ENCODE assay signal across 8 cellular contexts in the genomic region with DNA sequence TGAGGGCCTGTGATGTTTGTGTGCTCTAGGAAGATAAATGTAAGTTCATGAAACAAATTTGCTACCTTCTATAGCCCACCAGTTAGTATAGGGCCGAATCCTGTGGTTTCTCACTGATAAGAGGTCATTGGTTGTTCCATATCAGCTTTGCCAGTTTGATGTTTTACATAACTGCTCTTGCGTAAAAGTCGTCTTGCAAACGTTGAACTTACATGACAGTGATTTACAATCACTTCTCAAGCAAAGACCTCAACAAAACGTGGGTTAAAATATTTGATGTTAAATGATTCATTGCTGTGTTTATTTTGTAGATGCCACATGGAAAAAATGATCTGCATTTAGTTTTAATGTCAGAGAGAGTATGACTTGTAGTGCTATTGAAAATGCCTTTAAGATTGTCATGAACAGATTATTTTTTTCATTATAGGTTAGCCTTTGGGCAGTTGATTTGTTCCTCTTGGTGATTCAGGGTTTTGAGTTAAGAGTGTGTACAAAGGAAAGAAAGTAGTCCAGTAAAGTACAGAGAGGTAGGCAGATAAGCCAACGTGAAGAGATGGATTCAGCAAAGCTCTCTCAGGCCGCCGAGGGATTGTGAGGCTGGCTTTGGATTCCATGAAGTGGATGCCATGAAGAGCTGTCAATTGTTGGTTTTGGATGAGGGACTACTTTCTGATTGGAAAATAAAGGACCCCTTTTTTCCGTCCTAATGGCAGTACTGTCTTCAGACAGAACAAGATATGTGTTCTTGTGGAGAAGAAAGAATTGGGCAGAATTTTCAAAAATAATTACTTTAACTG. TPM values are rescaled to one million over a fixed set of nuclear protein-coding genes. Genes with fewer than 3 reads are reported as not detected.
DNase-seq lines count a peak whose midpoint lies in the region; ATAC-seq and TF ChIP-seq lines count a peak whose summit lies in the region.

No MANE protein-coding gene starts in this region.

- ATAC-seq in naive B cell (ENCODE audit: low read depth in 2 of 2) (no peak), mucosa of descending colon (no peak), GM21786 (IDR thresholded peaks at IDR 0.05; ENCODE audit: unreplicated experiment) (no peak)

- H3K36me3 Mint-ChIP-seq in chondrocyte (ENCODE audit: low read depth) = peaks cover 26% of the 10 kb centered on the region
- H3K36me3 Mint-ChIP-seq in naive B cell = peaks cover 0 to 16% of the 10 kb centered on the region in 2 donors

- H3K4me1 Mint-ChIP-seq in chondrocyte (ENCODE audit: low read depth) = peaks cover 71% of the 10 kb centered on the region
- H3K4me1 Mint-ChIP-seq in naive B cell = peaks cover 52 to 72% (median 65%) of the 10 kb centered on the region in 3 donors

- DNase-seq in Caki2 (ENCODE audit: low read depth) (peak; percentile 83), MV-4-11 (lab: John Stamatoyannopoulos, UW) (peak; percentile 64), chondrocyte (ENCODE audit: low spot score) (no peak), naive B cell (no peak), mucosa of descending colon (no peak), NCI-H524 (lab: John Stamatoyannopoulos, UW) (no peak)
- no peak for DNase-seq in stimulated activated CD4-positive, alpha-beta T cell treated with anti-CD3 and anti-CD28 coated beads, Interleukin-2, amount 100 ng/mL, for 24 hours

- H3K4me3 Mint-ChIP-seq in chondrocyte (ENCODE audit: unreplicated experiment) (peak overlapping the region; percentile 88), naive B cell (peak overlapping the region; percentile 89 to 100 (median 97))

- in situ Hi-C loops in Caki2 (cut with HindIII; ENCODE audit: low pct_unique_long_range_greater_than_20kb, low sequenced_read_pairs) = no loop called here

- no peaks in the 10 kb centered on the region for H3K36me3 ChIP-seq in mucosa of descending colon (ENCODE audit: low read depth)

- H3K9me3 ChIP-seq in mucosa of descending colon = no peaks in the 10 kb centered on the region

- no peak overlapping the region for H3K4me3 ChIP-seq in mucosa of descending colon

- H3K9me3 Mint-ChIP-seq in chondrocyte (ENCODE audit: low read depth) = no peaks in the 10 kb centered on the region
- peaks cover 0 to 3% (median 0%) of the 10 kb centered on the region in 7 donors for H3K9me3 Mint-ChIP-seq in naive B cell

- H3K27ac Mint-ChIP-seq in chondrocyte (ENCODE audit: unreplicated experiment) (peak overlapping the region; percentile 85), naive B cell (peak overlapping the region in 5 of 6 donors; percentile 3 to 97 (median 61))

- no peak for TF ChIP-seq CTCF in chondrocyte (IDR thresholded peaks at IDR 0.05)
- TF ChIP-seq CTCF in mucosa of descending colon (IDR thresholded peaks at IDR 0.05) = no peak

- no peaks in the 10 kb centered on the region for H3K27me3 Mint-ChIP-seq in chondrocyte (ENCODE audit: low read depth)
- no peaks in the 10 kb centered on the region for H3K27me3 Mint-ChIP-seq in naive B cell

- H3K4me1 ChIP-seq in mucosa of descending colon (ENCODE audit: low read depth) = peaks cover 44% of the 10 kb centered on the region

- intact Hi-C loops in mucosa of descending colon (cut with DNase I, micrococcal nuclease) = no loop called here

RNA-seq across cellular contexts. Expression of a gene that starts 2.6 kb away (rescaled TPM):
- total RNA-seq in Caki2 (2014; rRNA removed; shearing (Covaris generic); ENCODE audit: low replicate concordance) = 172 and 173 TPM in 2 replicates
- total RNA-seq in chondrocyte (139 to 205 TPM (median 144 TPM) in 3 replicates), mucosa of descending colon (100 to 1,000 TPM; 176 to 227 (median 179) TPM)
- 100 to 1,000 TPM; 175 to 252 (median 194) TPM for polyA plus RNA-seq in naive B cell (ENCODE audit: low read depth in 6 of 6)

RNA-seq across cellular contexts. Expression of a gene that starts 2.9 kb away (rescaled TPM):
- total RNA-seq in Caki2 (2014; rRNA removed; shearing (Covaris generic); ENCODE audit: low replicate concordance) = 52.2 and 61.5 TPM in 2 replicates
- 29.5 to 37.6 TPM (median 30.9 TPM) in 3 replicates for total RNA-seq in chondrocyte
- 1 to 10 TPM in 4 of 6 donors, under 1 TPM in 1, not detected in 1; 0.72 to 4.2 (median 2.9) TPM for polyA plus RNA-seq in naive B cell (ENCODE audit: low read depth in 6 of 6)
- 10 to 100 TPM; 13.3 to 26.1 (median 19.1) TPM for total RNA-seq in mucosa of descending colon

RNA-seq across cellular contexts. Expression of a gene that starts 35.8 kb away (rescaled TPM):
- 18.5 and 20.8 TPM in 2 replicates for total RNA-seq in Caki2 (2014; rRNA removed; shearing (Covaris generic); ENCODE audit: low replicate concordance)
- total RNA-seq in chondrocyte = 34.5 to 35.6 TPM (median 34.8 TPM) in 3 replicates
- 1 to 10 TPM in 3 of 6 donors, under 1 TPM in 2, not detected in 1; 0.39 to 1.2 (median 1.0) TPM for polyA plus RNA-seq in naive B cell (ENCODE audit: low read depth in 6 of 6)
- total RNA-seq in mucosa of descending colon = 10 to 100 TPM; 19.7 to 34.7 (median 24.7) TPM

RNA-seq across cellular contexts. Expression of a gene that starts 44.8 kb away (rescaled TPM):
- not detected in 2 replicates for total RNA-seq in Caki2 (2014; rRNA removed; shearing (Covaris generic); ENCODE audit: low replicate concordance)
- total RNA-seq in chondrocyte (0.27 to 1.2 TPM (median 0.31 TPM) in 3 replicates), mucosa of descending colon (1 to 10 TPM; 1.1 to 2.3 (median 1.4) TPM)
- polyA plus RNA-seq in naive B cell (ENCODE audit: low read depth in 6 of 6) = not detected

Comparison
In these comparisons a context has a peak if more than half of its experiments do, and no peak if none do; other contexts are left out.
1. DNase-seq: peak in Caki2 (single experiment) and MV-4-11 (single experiment); none in chondrocyte (single experiment), naive B cell (single experiment), mucosa of descending colon (0 of 3), NCI-H524 (0 of 2) and stimulated activated CD4-positive, alpha-beta T cell treated with anti-CD3 and anti-CD28 coated beads, Interleukin-2, amount 100 ng/mL, for 24 hours (0 of 2).